Comparison of ENCODE assay signal across 1 cellular context in the genomic region with DNA sequence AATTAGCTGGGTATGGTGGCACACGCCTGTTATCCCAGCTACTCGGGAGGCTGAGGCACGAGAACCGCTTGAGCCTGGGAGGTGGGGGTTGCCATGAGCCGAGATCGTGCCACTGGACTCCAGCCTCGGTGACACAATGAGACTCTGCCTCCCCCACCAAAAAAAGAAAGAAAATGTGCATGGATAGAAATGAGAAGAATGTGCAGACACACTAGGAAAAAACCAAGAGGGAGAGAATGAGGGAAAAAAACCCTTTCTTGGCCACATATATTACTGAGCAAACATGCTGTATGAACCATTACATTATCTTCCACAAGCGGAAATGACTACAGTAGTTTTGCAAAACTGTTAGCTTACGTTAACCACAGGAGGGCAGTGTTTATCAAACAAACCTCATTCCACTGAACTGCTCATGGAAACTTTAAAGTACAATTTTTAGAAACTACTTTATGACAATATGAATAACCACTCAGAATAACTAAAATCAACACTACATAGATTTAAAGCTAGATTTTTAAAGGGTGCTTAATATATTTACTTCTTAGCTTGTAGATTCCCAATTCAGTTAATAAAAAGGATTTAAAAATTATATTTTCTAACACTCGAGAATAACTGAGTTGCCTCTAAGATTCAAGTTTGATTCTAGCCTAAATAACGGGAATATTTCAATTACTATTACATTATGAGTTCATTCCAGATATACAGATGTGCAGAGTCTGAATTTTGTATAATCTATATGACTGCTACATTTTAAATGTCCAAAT.
TF ChIP-seq lines count a peak whose summit lies in the region.

No MANE protein-coding gene starts in this region.

TF ChIP-seq in GM12878, 131 proteins besides CTCF, POLR2A, EP300 and RAD21 (continued from another document):
- TF ChIP-seq, protein P1, sequence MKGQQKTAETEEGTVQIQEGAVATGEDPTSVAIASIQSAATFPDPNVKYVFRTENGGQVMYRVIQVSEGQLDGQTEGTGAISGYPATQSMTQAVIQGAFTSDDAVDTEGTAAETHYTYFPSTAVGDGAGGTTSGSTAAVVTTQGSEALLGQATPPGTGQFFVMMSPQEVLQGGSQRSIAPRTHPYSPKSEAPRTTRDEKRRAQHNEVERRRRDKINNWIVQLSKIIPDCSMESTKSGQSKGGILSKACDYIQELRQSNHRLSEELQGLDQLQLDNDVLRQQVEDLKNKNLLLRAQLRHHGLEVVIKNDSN (IDR thresholded peaks at IDR 0.05; ENCODE audit: borderline replicate concordance, extremely low read length, insufficient read depth, low read depth, low read length): no peak
- TF ChIP-seq NFXL1 (IDR thresholded peaks at IDR 0.05; ENCODE audit: borderline replicate concordance) (no peak), SRF (IDR thresholded peaks at IDR 0.05; ENCODE audit: low read depth in 2 of 2, low read length in 2 of 2) (no peak), SIN3A (IDR thresholded peaks at IDR 0.05; ENCODE audit: low read depth, low read length) (no peak), GATAD2B (conservative IDR thresholded peaks at IDR 0.05; ENCODE audit: low read depth) (0 out of 2 replicates have a peak, but pooled peaks have one; percentile 26), RFX5 (IDR thresholded peaks at IDR 0.05; ENCODE audit: low read depth, low read length) (no peak), ZBED1 (IDR thresholded peaks at IDR 0.05; ENCODE audit: borderline replicate concordance) (no peak), NR2C2 (IDR thresholded peaks at IDR 0.05; ENCODE audit: borderline replicate concordance, control insufficient read depth, insufficient read length, low read depth) (no peak), EED (IDR thresholded peaks at IDR 0.05; ENCODE audit: low read depth) (no peak), SMC3 (IDR thresholded peaks at IDR 0.05; ENCODE audit: borderline replicate concordance, low read length) (peak; percentile 59; the same call in 1 of the 2 replicates), TCF12 (IDR thresholded peaks at IDR 0.05; ENCODE audit: low read depth, low read length) (no peak), HDAC6 (IDR thresholded peaks at IDR 0.05; ENCODE audit: unreplicated experiment) (no peak), RELA (IDR thresholded peaks at IDR 0.05; ENCODE audit: borderline replicate concordance, partially characterized antibody) (no peak), CREM (IDR thresholded peaks at IDR 0.05; ENCODE audit: low read depth) (peak; percentile 30; the same call in 1 of the 2 replicates), CHD2 (IDR thresholded peaks at IDR 0.05; ENCODE audit: borderline replicate concordance, low read depth, low read length) (no peak), PAX5 (IDR thresholded peaks at IDR 0.05; ENCODE audit: borderline replicate concordance, low read depth, low read length) (no peak), CBFB (IDR thresholded peaks at IDR 0.05; ENCODE audit: low read depth) (peak; percentile 74; the same call in 1 of the 2 replicates), ATF7 (IDR thresholded peaks at IDR 0.05; ENCODE audit: low read depth) (peak; percentile 90), BRCA1 (IDR thresholded peaks at IDR 0.05; ENCODE audit: low read depth, low read length) (no peak), FOXM1 (IDR thresholded peaks at IDR 0.05; ENCODE audit: low read depth, low read length) (no peak; the same call in 1 of the 2 replicates), MEF2B (IDR thresholded peaks at IDR 0.05; ENCODE audit: partially characterized antibody, poor library complexity, severe bottlenecking) (no peak), PBX3 (IDR thresholded peaks at IDR 0.05; ENCODE audit: insufficient replicate concordance, low read depth, low read length) (no peak), RUNX3 (IDR thresholded peaks at IDR 0.05; ENCODE audit: low read length) (peak; percentile 94), JUNB (IDR thresholded peaks at IDR 0.05) (peak; percentile 33), SIX5 (IDR thresholded peaks at IDR 0.05; ENCODE audit: low read depth, low read length, severe bottlenecking) (no peak), HSF1 (IDR thresholded peaks at IDR 0.05; ENCODE audit: low read depth, low read length) (no peak), MLLT1 (IDR thresholded peaks at IDR 0.05) (0 out of 2 replicates have a peak, but pooled peaks have one; percentile 42), NFIC (IDR thresholded peaks at IDR 0.05; ENCODE audit: low read depth, low read length) (0 out of 2 replicates have a peak, but pooled peaks have one; percentile 29), WRNIP1 (IDR thresholded peaks at IDR 0.05; ENCODE audit: borderline replicate concordance, low read depth, low read length) (no peak), STAT3 (IDR thresholded peaks at IDR 0.05; ENCODE audit: low read depth, low read length) (no peak), CREB1 (IDR thresholded peaks at IDR 0.05; ENCODE audit: low read depth) (peak; percentile 56; the same call in 1 of the 2 replicates), RAD51 (IDR thresholded peaks at IDR 0.05) (no peak), BMI1 (IDR thresholded peaks at IDR 0.05; ENCODE audit: borderline replicate concordance) (no peak), GABPA (IDR thresholded peaks at IDR 0.05; ENCODE audit: low read depth) (peak; percentile 19; the same call in 1 of the 2 replicates), ZZZ3 (IDR thresholded peaks at IDR 0.05; ENCODE audit: control insufficient read depth, insufficient read length, low read depth) (no peak), MTA2 (IDR thresholded peaks at IDR 0.05; ENCODE audit: low read depth) (peak; percentile 21; the same call in 1 of the 2 replicates)
- TF ChIP-seq, protein P2, sequence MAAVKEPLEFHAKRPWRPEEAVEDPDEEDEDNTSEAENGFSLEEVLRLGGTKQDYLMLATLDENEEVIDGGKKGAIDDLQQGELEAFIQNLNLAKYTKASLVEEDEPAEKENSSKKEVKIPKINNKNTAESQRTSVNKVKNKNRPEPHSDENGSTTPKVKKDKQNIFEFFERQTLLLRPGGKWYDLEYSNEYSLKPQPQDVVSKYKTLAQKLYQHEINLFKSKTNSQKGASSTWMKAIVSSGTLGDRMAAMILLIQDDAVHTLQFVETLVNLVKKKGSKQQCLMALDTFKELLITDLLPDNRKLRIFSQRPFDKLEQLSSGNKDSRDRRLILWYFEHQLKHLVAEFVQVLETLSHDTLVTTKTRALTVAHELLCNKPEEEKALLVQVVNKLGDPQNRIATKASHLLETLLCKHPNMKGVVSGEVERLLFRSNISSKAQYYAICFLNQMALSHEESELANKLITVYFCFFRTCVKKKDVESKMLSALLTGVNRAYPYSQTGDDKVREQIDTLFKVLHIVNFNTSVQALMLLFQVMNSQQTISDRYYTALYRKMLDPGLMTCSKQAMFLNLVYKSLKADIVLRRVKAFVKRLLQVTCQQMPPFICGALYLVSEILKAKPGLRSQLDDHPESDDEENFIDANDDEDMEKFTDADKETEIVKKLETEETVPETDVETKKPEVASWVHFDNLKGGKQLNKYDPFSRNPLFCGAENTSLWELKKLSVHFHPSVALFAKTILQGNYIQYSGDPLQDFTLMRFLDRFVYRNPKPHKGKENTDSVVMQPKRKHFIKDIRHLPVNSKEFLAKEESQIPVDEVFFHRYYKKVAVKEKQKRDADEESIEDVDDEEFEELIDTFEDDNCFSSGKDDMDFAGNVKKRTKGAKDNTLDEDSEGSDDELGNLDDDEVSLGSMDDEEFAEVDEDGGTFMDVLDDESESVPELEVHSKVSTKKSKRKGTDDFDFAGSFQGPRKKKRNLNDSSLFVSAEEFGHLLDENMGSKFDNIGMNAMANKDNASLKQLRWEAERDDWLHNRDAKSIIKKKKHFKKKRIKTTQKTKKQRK (IDR thresholded peaks at IDR 0.05; ENCODE audit: low read depth, low read length): no peak
- TF ChIP-seq, protein P3, sequence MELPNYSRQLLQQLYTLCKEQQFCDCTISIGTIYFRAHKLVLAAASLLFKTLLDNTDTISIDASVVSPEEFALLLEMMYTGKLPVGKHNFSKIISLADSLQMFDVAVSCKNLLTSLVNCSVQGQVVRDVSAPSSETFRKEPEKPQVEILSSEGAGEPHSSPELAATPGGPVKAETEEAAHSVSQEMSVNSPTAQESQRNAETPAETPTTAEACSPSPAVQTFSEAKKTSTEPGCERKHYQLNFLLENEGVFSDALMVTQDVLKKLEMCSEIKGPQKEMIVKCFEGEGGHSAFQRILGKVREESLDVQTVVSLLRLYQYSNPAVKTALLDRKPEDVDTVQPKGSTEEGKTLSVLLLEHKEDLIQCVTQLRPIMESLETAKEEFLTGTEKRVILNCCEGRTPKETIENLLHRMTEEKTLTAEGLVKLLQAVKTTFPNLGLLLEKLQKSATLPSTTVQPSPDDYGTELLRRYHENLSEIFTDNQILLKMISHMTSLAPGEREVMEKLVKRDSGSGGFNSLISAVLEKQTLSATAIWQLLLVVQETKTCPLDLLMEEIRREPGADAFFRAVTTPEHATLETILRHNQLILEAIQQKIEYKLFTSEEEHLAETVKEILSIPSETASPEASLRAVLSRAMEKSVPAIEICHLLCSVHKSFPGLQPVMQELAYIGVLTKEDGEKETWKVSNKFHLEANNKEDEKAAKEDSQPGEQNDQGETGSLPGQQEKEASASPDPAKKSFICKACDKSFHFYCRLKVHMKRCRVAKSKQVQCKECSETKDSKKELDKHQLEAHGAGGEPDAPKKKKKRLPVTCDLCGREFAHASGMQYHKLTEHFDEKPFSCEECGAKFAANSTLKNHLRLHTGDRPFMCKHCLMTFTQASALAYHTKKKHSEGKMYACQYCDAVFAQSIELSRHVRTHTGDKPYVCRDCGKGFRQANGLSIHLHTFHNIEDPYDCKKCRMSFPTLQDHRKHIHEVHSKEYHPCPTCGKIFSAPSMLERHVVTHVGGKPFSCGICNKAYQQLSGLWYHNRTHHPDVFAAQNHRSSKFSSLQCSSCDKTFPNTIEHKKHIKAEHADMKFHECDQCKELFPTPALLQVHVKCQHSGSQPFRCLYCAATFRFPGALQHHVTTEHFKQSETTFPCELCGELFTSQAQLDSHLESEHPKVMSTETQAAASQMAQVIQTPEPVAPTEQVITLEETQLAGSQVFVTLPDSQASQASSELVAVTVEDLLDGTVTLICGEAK (IDR thresholded peaks at IDR 0.05; ENCODE audit: borderline replicate concordance): no peak; the same call in 1 of the 2 replicates
- TF ChIP-seq, protein P4, sequence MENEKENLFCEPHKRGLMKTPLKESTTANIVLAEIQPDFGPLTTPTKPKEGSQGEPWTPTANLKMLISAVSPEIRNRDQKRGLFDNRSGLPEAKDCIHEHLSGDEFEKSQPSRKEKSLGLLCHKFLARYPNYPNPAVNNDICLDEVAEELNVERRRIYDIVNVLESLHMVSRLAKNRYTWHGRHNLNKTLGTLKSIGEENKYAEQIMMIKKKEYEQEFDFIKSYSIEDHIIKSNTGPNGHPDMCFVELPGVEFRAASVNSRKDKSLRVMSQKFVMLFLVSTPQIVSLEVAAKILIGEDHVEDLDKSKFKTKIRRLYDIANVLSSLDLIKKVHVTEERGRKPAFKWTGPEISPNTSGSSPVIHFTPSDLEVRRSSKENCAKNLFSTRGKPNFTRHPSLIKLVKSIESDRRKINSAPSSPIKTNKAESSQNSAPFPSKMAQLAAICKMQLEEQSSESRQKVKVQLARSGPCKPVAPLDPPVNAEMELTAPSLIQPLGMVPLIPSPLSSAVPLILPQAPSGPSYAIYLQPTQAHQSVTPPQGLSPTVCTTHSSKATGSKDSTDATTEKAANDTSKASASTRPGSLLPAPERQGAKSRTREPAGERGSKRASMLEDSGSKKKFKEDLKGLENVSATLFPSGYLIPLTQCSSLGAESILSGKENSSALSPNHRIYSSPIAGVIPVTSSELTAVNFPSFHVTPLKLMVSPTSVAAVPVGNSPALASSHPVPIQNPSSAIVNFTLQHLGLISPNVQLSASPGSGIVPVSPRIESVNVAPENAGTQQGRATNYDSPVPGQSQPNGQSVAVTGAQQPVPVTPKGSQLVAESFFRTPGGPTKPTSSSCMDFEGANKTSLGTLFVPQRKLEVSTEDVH (IDR thresholded peaks at IDR 0.05; ENCODE audit: low read depth, partially characterized antibody): no peak
